Comparison of ENCODE assay signal across 8 cellular contexts in the genomic region with DNA sequence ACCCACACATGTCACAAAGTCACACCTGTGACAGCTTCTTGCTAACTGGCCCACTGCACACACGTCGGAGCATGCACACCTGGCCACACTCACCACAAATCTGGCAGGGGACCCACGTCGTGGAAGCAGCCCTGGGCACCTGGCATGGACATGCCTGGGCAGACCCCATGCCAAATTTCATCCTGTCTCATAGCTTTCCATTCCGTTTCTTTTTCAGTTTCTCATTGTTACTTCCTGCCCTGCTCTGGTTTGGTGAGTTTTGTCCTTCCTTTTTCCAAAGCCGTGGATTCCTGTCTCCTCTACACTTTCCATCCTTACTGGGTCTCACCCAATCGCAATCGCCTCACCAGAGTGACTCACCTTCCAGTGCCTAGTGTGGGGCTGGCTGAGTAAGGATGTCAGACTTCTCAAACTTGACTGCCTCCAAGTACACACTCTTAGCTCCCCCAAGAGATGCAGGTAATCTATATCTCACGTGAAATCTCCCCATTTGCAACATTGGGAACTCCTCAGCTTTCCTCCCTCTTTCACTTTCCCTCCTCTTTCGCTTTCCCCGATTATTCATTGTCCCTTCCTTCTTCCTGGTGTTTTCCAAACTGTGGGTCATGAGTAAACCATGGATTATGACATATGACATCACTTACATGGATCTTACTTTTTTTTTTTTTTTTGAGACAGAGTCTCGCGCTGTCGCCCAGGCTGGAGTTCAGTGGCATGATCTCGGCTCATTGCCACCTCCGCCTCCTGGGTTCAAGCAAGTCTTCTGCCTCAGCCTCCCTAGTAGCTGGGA. TPM values are rescaled to one million over a fixed set of nuclear protein-coding genes. Genes with fewer than 3 reads are reported as not detected.
DNase-seq lines count a peak whose midpoint lies in the region; ATAC-seq and TF ChIP-seq lines count a peak whose summit lies in the region.

No MANE protein-coding gene starts in this region.

- 2% methylated on average over 13 of the region's 16 CpGs for WGBS in mammary epithelial cell (ENCODE audit: low coverage, missing lambda C conversion rate)

- peak overlapping the region; percentile 84 for H3K4me2 ChIP-seq in mammary epithelial cell (ENCODE audit: insufficient read depth, low read depth, low read length)

- H3K27me3 ChIP-seq in mammary epithelial cell (ENCODE audit: insufficient read depth, low read length), result no peaks in the 10 kb centered on the region
- H3K27me3 ChIP-seq in naive thymus-derived CD4-positive, alpha-beta T cell (ENCODE audit: control insufficient read depth in 2 of 2, insufficient read depth in 2 of 2, low read length in 2 of 2), result no peaks in the 10 kb centered on the region

- BruUV-seq in mammary epithelial cell (replicated peaks; lab: Mats Ljungman, UMichigan), result no TSS peak

- intact Hi-C loops in mammary epithelial cell (cut with micrococcal nuclease), result loop anchor here (1.0 to 2.0 kb wide), 3 partner anchors 12 to 24 kb away; a partner anchor contains a TSS
- intact Hi-C loops in naive thymus-derived CD4-positive, alpha-beta T cell (cut with micrococcal nuclease), result loop anchor here in 1 of 2 donors (10.0 kb wide), 1 partner anchor 518 kb away; a partner anchor contains a TSS

- H2AFZ ChIP-seq in mammary epithelial cell (ENCODE audit: low read depth, low read length), result peak overlapping the region; percentile 81

- peaks cover 0 to 4% (median 0%) of the 10 kb centered on the region in 5 donors for H3K27me3 Mint-ChIP-seq in naive thymus-derived CD4-positive, alpha-beta T cell

- no peak for ATAC-seq in naive thymus-derived CD4-positive, alpha-beta T cell
- ATAC-seq in HG02870 (IDR thresholded peaks at IDR 0.05; ENCODE audit: unreplicated experiment) (no peak), HG03097 (IDR thresholded peaks at IDR 0.05; ENCODE audit: low FRiP score, unreplicated experiment) (no peak), GM21526 (IDR thresholded peaks at IDR 0.05; ENCODE audit: low FRiP score, unreplicated experiment) (no peak)

- peak overlapping the region; percentile 20 to 92 (median 83) for H3K27ac Mint-ChIP-seq in naive thymus-derived CD4-positive, alpha-beta T cell

- dilution Hi-C loops in mammary epithelial cell (cut with HindIII; ENCODE audit: low sequenced_read_pairs), result no loop called here

- peak; percentile 21 for DNase-seq in GM10248 (ENCODE audit: extremely low spot score)
- DNase-seq in NCI-H1105 (lab: John Stamatoyannopoulos, UW), result peak; percentile 27
- DNase-seq in mammary epithelial cell, result peak; percentile 92
- peak in 1 of 9 donors; percentile 30 for DNase-seq in naive thymus-derived CD4-positive, alpha-beta T cell
- no peak for DNase-seq in SHP77 (lab: John Stamatoyannopoulos, UW)

- H4K20me1 ChIP-seq in mammary epithelial cell (ENCODE audit: insufficient read depth, low read length), result no peaks in the 10 kb centered on the region

- peaks cover 27% of the 10 kb centered on the region for H3K79me2 ChIP-seq in mammary epithelial cell (ENCODE audit: insufficient read depth, low read length)

- peaks cover 43% of the 10 kb centered on the region for H3K4me1 ChIP-seq in mammary epithelial cell (ENCODE audit: insufficient read depth, low read length)
- peaks cover 24 to 34% of the 10 kb centered on the region in 2 donors for H3K4me1 ChIP-seq in naive thymus-derived CD4-positive, alpha-beta T cell (ENCODE audit: control insufficient read depth in 2 of 2, insufficient read depth in 2 of 2, low read length in 2 of 2)

- POLR2A ChIA-PET in GM10248 (lab: Yijun Ruan, JAX), result interaction anchor here (0.5 to 1.2 kb wide), 3 partner anchors 11 to 460 kb away, joined by 3 to 5 read pairs (median 4); a partner anchor contains a TSS
- POLR2A ChIA-PET in naive thymus-derived CD4-positive, alpha-beta T cell (lab: Charles Lee), result interaction anchor here (0.5 to 1.9 kb wide), 8 partner anchors 8 to 316 kb away, joined by 3 to 13 read pairs (median 5); a partner anchor contains a TSS

- peaks cover 17 to 20% (median 18%) of the 10 kb centered on the region in 7 donors for H3K4me1 Mint-ChIP-seq in naive thymus-derived CD4-positive, alpha-beta T cell

- peaks cover 0 to 6% (median 0%) of the 10 kb centered on the region in 5 donors for H3K36me3 Mint-ChIP-seq in naive thymus-derived CD4-positive, alpha-beta T cell

- H3K27ac ChIP-seq in mammary epithelial cell (ENCODE audit: insufficient read depth, low read depth, low read length), result peak overlapping the region; percentile 90
- no peak overlapping the region for H3K27ac ChIP-seq in naive thymus-derived CD4-positive, alpha-beta T cell (ENCODE audit: low read depth, low read length)

- H3K4me3 Mint-ChIP-seq in naive thymus-derived CD4-positive, alpha-beta T cell, result peak overlapping the region in 9 of 10 donors; percentile 24 to 87 (median 74)

- no peak for TF ChIP-seq CTCF in GM10248 (IDR thresholded peaks at IDR 0.05; ENCODE audit: control extremely low read depth, extremely low read depth, low read depth, missing control alignments)
- no peak for TF ChIP-seq CTCF in mammary epithelial cell (conservative IDR thresholded peaks at IDR 0.05 in 1 of 2, IDR thresholded peaks at IDR 0.05 in 1 of 2; ENCODE audit: extremely low read depth in 1 of 2, insufficient read depth in 1 of 2, low read depth in 1 of 2, low read length in 2 of 2)

- H3K4me3 ChIP-seq in mammary epithelial cell (replicated peaks in 1 of 3; ENCODE audit: insufficient read depth in 1 of 3, low read depth in 2 of 3, low read length in 3 of 3), result peak overlapping the region; percentile 43 to 56 (median 53)
- H3K4me3 ChIP-seq in naive thymus-derived CD4-positive, alpha-beta T cell (ENCODE audit: low read length), result no peak overlapping the region

- H3K9ac ChIP-seq in mammary epithelial cell (ENCODE audit: insufficient read depth, low read length), result peak overlapping the region; percentile 76

- CTCF ChIA-PET in GM10248 (lab: Yijun Ruan, JAX), result interaction anchor here (0.8 to 4.8 kb wide), 5 partner anchors 14 to 31 kb away, joined by 3 to 76 read pairs (median 4); a partner anchor contains a TSS
- CTCF ChIA-PET in mammary epithelial cell (lab: Charles Lee; ENCODE audit: low non-redundant PET), result interaction anchor here (1.4 kb wide), 1 partner anchor 11 kb away, joined by 5 read pairs; no protein-coding TSS in a partner anchor
- CTCF ChIA-PET in naive thymus-derived CD4-positive, alpha-beta T cell (lab: Charles Lee), result interaction anchor here (0.5 to 2.1 kb wide), 7 partner anchors 12 to 107 kb away, joined by 3 to 8 read pairs (median 4); no protein-coding TSS in a partner anchor

- in situ Hi-C loops in mammary epithelial cell (cut with MboI; ENCODE audit: low sequenced_read_pairs in 2 of 2), result no loop called here

- peaks cover 0 to 3% (median 0%) of the 10 kb centered on the region in 11 donors for H3K9me3 Mint-ChIP-seq in naive thymus-derived CD4-positive, alpha-beta T cell

- H3K9me3 ChIP-seq in mammary epithelial cell (replicated peaks; ENCODE audit: insufficient read depth, low read length), result no peaks in the 10 kb centered on the region
- H3K9me3 ChIP-seq in naive thymus-derived CD4-positive, alpha-beta T cell (ENCODE audit: control insufficient read depth in 2 of 3, low read length in 3 of 3), result no peaks in the 10 kb centered on the region

- H3K36me3 ChIP-seq in mammary epithelial cell (ENCODE audit: insufficient read depth, low read length), result no peaks in the 10 kb centered on the region
- peaks cover 0 to 4% (median 0%) of the 10 kb centered on the region in 3 experiments for H3K36me3 ChIP-seq in naive thymus-derived CD4-positive, alpha-beta T cell (ENCODE audit: control insufficient read depth in 2 of 3, insufficient read depth in 3 of 3, low read length in 3 of 3)

RNA-seq across cellular contexts. Expression of a gene that starts 1.6 kb away (rescaled TPM):
- total RNA-seq in mammary epithelial cell, result 1 to 10 TPM; 7.0 to 8.1 TPM
- polyA plus RNA-seq in mammary epithelial cell, result 1.4 TPM
- polyA minus RNA-seq in mammary epithelial cell, result 1.2 TPM
- total RNA-seq in naive thymus-derived CD4-positive, alpha-beta T cell, result 10 to 100 TPM; 13.7 to 42.0 (median 22.5) TPM
- polyA plus RNA-seq in naive thymus-derived CD4-positive, alpha-beta T cell, result 10 to 100 TPM in 1 of 2 donors, 1 to 10 TPM in 1; 8.5 to 13.8 TPM

RNA-seq across cellular contexts. Expression of a gene that starts 23.7 kb away (rescaled TPM):
- total RNA-seq in mammary epithelial cell, result 10 to 100 TPM in 1 of 2 donors, 1 to 10 TPM in 1; 4.7 to 29.6 TPM
- 3.2 TPM for polyA plus RNA-seq in mammary epithelial cell
- 9.1 TPM for polyA minus RNA-seq in mammary epithelial cell
- total RNA-seq in naive thymus-derived CD4-positive, alpha-beta T cell, result 10 to 100 TPM; 41.9 to 80.0 (median 51.4) TPM
- polyA plus RNA-seq in naive thymus-derived CD4-positive, alpha-beta T cell, result 10 to 100 TPM in 1 of 2 donors, 1 to 10 TPM in 1; 8.5 to 13.0 TPM

RNA-seq across cellular contexts. Expression of a gene that starts 42.1 kb away (rescaled TPM):
- 10 to 100 TPM in 1 of 2 donors, 1 to 10 TPM in 1; 2.0 to 10.9 TPM for total RNA-seq in mammary epithelial cell
- polyA plus RNA-seq in mammary epithelial cell, result 0.65 TPM
- not detected for polyA minus RNA-seq in mammary epithelial cell
- total RNA-seq in naive thymus-derived CD4-positive, alpha-beta T cell, result 10 to 100 TPM; 11.6 to 21.7 (median 16.7) TPM
- polyA plus RNA-seq in naive thymus-derived CD4-positive, alpha-beta T cell, result 1 to 10 TPM; 2.3 to 3.0 TPM

Comparison
In these comparisons a context has a peak if more than half of its experiments do, and no peak if none do; other contexts are left out.
1. DNase-seq: peak in GM10248 (single experiment), NCI-H1105 (single experiment) and mammary epithelial cell (single experiment); none in SHP77 (0 of 2).